In the genomic region with DNA sequence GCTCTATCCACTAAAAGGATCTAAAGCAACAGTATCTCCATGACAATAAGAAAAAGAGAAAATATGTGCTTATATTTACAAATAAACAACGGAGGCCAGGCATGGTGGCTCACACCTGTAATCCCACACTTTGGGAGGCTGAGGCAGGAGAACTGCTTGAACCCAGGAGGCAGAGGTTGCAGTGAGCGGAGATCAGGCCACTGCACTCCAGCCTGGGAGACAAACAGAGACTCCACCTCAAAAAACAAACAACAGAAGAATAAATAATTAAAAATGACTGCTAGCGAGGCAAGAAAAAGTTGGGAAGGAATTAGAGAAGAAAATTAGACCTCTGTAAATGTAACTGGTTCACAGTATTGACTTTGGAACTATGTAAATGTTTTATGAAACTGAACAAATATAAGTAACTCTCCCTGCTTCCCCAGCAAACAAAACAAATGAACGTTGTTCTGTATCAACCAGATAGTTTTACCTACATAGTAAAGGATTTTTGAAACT, we compare ENCODE assay signal across 1 cellular context.
TF ChIP-seq lines count a peak whose summit lies in the region.

No MANE protein-coding gene starts in this region.

TF ChIP-seq in HepG2, 621 proteins besides CTCF, POLR2A, EP300 and RAD21 (continued from another document and continues in another):
- TF ChIP-seq, protein P1, sequence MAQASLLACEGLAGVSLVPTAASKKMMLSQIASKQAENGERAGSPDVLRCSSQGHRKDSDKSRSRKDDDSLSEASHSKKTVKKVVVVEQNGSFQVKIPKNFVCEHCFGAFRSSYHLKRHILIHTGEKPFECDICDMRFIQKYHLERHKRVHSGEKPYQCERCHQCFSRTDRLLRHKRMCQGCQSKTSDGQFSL (CRISPR knock-in tag; IDR thresholded peaks at IDR 0.05) = no peak
- TF ChIP-seq HIVEP1 (CRISPR knock-in tag; IDR thresholded peaks at IDR 0.05) = no peak
- TF ChIP-seq RBM22 (optimal IDR thresholded peaks at IDR 0.05; ENCODE audit: low read length) = peak; percentile 71
- no peak for TF ChIP-seq SPEN (CRISPR knock-in tag; IDR thresholded peaks at IDR 0.05; ENCODE audit: low read depth)
- TF ChIP-seq, protein P2, sequence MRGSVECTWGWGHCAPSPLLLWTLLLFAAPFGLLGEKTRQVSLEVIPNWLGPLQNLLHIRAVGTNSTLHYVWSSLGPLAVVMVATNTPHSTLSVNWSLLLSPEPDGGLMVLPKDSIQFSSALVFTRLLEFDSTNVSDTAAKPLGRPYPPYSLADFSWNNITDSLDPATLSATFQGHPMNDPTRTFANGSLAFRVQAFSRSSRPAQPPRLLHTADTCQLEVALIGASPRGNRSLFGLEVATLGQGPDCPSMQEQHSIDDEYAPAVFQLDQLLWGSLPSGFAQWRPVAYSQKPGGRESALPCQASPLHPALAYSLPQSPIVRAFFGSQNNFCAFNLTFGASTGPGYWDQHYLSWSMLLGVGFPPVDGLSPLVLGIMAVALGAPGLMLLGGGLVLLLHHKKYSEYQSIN (CRISPR knock-in tag; IDR thresholded peaks at IDR 0.05; ENCODE audit: borderline replicate concordance) = no peak
- no peak for TF ChIP-seq ZNF558 (CRISPR knock-in tag; IDR thresholded peaks at IDR 0.05; ENCODE audit: borderline replicate concordance)
- peak; percentile 71; the same call in 1 of the 2 replicates for TF ChIP-seq HMG20A (CRISPR knock-in tag; IDR thresholded peaks at IDR 0.05; ENCODE audit: borderline replicate concordance)
- TF ChIP-seq NCOA2 (CRISPR knock-in tag; IDR thresholded peaks at IDR 0.05) = peak; percentile 55
- no peak for TF ChIP-seq ZNF549 (CRISPR knock-in tag; IDR thresholded peaks at IDR 0.05)
- no peak for TF ChIP-seq ZNF451 (CRISPR knock-in tag; IDR thresholded peaks at IDR 0.05)
- TF ChIP-seq ISL2 (CRISPR knock-in tag; IDR thresholded peaks at IDR 0.05) = peak; percentile 69
- TF ChIP-seq, protein P3, sequence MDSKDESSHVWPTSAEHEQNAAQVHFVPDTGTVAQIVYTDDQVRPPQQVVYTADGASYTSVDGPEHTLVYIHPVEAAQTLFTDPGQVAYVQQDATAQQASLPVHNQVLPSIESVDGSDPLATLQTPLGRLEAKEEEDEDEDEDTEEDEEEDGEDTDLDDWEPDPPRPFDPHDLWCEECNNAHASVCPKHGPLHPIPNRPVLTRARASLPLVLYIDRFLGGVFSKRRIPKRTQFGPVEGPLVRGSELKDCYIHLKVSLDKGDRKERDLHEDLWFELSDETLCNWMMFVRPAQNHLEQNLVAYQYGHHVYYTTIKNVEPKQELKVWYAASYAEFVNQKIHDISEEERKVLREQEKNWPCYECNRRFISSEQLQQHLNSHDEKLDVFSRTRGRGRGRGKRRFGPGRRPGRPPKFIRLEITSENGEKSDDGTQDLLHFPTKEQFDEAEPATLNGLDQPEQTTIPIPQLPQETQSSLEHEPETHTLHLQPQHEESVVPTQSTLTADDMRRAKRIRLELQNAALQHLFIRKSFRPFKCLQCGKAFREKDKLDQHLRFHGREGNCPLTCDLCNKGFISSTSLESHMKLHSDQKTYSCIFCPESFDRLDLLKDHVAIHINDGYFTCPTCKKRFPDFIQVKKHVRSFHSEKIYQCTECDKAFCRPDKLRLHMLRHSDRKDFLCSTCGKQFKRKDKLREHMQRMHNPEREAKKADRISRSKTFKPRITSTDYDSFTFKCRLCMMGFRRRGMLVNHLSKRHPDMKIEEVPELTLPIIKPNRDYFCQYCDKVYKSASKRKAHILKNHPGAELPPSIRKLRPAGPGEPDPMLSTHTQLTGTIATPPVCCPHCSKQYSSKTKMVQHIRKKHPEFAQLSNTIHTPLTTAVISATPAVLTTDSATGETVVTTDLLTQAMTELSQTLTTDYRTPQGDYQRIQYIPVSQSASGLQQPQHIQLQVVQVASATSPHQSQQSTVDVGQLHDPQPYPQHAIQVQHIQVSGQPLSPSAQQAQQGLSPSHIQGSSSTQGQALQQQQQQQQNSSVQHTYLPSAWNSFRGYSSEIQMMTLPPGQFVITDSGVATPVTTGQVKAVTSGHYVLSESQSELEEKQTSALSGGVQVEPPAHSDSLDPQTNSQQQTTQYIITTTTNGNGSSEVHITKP (CRISPR knock-in tag; IDR thresholded peaks at IDR 0.05; ENCODE audit: low read depth) = no peak
- TF ChIP-seq NCOR1 (IDR thresholded peaks at IDR 0.05; ENCODE audit: borderline replicate concordance, low read length) = no peak
- TF ChIP-seq, protein P4, sequence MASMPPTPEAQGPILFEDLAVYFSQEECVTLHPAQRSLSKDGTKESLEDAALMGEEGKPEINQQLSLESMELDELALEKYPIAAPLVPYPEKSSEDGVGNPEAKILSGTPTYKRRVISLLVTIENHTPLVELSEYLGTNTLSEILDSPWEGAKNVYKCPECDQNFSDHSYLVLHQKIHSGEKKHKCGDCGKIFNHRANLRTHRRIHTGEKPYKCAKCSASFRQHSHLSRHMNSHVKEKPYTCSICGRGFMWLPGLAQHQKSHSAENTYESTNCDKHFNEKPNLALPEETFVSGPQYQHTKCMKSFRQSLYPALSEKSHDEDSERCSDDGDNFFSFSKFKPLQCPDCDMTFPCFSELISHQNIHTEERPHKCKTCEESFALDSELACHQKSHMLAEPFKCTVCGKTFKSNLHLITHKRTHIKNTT (CRISPR knock-in tag; IDR thresholded peaks at IDR 0.05) = no peak
- no peak for TF ChIP-seq EED (CRISPR knock-in tag; IDR thresholded peaks at IDR 0.05)
- TF ChIP-seq, protein P5, sequence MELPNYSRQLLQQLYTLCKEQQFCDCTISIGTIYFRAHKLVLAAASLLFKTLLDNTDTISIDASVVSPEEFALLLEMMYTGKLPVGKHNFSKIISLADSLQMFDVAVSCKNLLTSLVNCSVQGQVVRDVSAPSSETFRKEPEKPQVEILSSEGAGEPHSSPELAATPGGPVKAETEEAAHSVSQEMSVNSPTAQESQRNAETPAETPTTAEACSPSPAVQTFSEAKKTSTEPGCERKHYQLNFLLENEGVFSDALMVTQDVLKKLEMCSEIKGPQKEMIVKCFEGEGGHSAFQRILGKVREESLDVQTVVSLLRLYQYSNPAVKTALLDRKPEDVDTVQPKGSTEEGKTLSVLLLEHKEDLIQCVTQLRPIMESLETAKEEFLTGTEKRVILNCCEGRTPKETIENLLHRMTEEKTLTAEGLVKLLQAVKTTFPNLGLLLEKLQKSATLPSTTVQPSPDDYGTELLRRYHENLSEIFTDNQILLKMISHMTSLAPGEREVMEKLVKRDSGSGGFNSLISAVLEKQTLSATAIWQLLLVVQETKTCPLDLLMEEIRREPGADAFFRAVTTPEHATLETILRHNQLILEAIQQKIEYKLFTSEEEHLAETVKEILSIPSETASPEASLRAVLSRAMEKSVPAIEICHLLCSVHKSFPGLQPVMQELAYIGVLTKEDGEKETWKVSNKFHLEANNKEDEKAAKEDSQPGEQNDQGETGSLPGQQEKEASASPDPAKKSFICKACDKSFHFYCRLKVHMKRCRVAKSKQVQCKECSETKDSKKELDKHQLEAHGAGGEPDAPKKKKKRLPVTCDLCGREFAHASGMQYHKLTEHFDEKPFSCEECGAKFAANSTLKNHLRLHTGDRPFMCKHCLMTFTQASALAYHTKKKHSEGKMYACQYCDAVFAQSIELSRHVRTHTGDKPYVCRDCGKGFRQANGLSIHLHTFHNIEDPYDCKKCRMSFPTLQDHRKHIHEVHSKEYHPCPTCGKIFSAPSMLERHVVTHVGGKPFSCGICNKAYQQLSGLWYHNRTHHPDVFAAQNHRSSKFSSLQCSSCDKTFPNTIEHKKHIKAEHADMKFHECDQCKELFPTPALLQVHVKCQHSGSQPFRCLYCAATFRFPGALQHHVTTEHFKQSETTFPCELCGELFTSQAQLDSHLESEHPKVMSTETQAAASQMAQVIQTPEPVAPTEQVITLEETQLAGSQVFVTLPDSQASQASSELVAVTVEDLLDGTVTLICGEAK (IDR thresholded peaks at IDR 0.05) = no peak
- TF ChIP-seq, protein P5 (CRISPR knock-in tag; IDR thresholded peaks at IDR 0.05) = no peak
- TF ChIP-seq, protein P6, sequence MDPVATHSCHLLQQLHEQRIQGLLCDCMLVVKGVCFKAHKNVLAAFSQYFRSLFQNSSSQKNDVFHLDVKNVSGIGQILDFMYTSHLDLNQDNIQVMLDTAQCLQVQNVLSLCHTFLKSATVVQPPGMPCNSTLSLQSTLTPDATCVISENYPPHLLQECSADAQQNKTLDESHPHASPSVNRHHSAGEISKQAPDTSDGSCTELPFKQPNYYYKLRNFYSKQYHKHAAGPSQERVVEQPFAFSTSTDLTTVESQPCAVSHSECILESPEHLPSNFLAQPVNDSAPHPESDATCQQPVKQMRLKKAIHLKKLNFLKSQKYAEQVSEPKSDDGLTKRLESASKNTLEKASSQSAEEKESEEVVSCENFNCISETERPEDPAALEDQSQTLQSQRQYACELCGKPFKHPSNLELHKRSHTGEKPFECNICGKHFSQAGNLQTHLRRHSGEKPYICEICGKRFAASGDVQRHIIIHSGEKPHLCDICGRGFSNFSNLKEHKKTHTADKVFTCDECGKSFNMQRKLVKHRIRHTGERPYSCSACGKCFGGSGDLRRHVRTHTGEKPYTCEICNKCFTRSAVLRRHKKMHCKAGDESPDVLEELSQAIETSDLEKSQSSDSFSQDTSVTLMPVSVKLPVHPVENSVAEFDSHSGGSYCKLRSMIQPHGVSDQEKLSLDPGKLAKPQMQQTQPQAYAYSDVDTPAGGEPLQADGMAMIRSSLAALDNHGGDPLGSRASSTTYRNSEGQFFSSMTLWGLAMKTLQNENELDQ (CRISPR knock-in tag; IDR thresholded peaks at IDR 0.05; ENCODE audit: borderline replicate concordance) = no peak
- no peak for TF ChIP-seq HOXD1 (CRISPR knock-in tag; IDR thresholded peaks at IDR 0.05)
- no peak for TF ChIP-seq RBM39 (IDR thresholded peaks at IDR 0.05; ENCODE audit: low read depth, low read length, poor library complexity, severe bottlenecking)
- TF ChIP-seq, protein P7, sequence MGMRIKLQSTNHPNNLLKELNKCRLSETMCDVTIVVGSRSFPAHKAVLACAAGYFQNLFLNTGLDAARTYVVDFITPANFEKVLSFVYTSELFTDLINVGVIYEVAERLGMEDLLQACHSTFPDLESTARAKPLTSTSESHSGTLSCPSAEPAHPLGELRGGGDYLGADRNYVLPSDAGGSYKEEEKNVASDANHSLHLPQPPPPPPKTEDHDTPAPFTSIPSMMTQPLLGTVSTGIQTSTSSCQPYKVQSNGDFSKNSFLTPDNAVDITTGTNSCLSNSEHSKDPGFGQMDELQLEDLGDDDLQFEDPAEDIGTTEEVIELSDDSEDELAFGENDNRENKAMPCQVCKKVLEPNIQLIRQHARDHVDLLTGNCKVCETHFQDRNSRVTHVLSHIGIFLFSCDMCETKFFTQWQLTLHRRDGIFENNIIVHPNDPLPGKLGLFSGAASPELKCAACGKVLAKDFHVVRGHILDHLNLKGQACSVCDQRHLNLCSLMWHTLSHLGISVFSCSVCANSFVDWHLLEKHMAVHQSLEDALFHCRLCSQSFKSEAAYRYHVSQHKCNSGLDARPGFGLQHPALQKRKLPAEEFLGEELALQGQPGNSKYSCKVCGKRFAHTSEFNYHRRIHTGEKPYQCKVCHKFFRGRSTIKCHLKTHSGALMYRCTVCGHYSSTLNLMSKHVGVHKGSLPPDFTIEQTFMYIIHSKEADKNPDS (CRISPR knock-in tag; IDR thresholded peaks at IDR 0.05) = no peak
- 0 out of 2 replicates have a peak, but pooled peaks have one; percentile 26 for TF ChIP-seq MTA1 (CRISPR knock-in tag; IDR thresholded peaks at IDR 0.05; ENCODE audit: borderline replicate concordance)
- TF ChIP-seq, protein P8, sequence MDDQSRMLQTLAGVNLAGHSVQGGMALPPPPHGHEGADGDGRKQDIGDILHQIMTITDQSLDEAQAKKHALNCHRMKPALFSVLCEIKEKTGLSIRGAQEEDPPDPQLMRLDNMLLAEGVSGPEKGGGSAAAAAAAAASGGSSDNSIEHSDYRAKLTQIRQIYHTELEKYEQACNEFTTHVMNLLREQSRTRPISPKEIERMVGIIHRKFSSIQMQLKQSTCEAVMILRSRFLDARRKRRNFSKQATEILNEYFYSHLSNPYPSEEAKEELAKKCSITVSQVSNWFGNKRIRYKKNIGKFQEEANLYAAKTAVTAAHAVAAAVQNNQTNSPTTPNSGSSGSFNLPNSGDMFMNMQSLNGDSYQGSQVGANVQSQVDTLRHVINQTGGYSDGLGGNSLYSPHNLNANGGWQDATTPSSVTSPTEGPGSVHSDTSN (CRISPR knock-in tag; IDR thresholded peaks at IDR 0.05; ENCODE audit: borderline replicate concordance) = no peak
- peak; percentile 31; the same call in 1 of the 2 replicates for TF ChIP-seq BCL6 (CRISPR knock-in tag; IDR thresholded peaks at IDR 0.05)
- no peak for TF ChIP-seq KDM2A (CRISPR knock-in tag; IDR thresholded peaks at IDR 0.05; ENCODE audit: borderline replicate concordance, low read depth)
- TF ChIP-seq JUN (CRISPR knock-in tag; IDR thresholded peaks at IDR 0.05) = no peak
